In genomic region chr15:84530751-84531150, GRCh38 we compare ENCODE assay signal across 8 cellular contexts.
DNase-seq lines count a peak whose midpoint lies in the region; ATAC-seq, FAIRE-seq and TF ChIP-seq lines count a peak whose summit lies in the region.
"Not testable (repeated sequence)": the region's sequence is repeated elsewhere in the genome, so short reads cannot be mapped to it uniquely, and the experiment has no call there.

No MANE protein-coding gene starts in this region.

- in situ Hi-C loops in IMR-90 (cut with MboI; ENCODE audit: low sequenced_read_pairs), result not testable (repeated sequence)

- TF ChIP-seq EP300 in A549 (IDR thresholded peaks at IDR 0.05), result not testable (repeated sequence)

- not testable (repeated sequence) for H3K27me3 ChIP-seq in IMR-90 (ENCODE audit: control insufficient read depth, insufficient read depth, low read length); hepatocyte; mesenchymal stem cell (ENCODE audit: control insufficient read depth in 1 of 2, insufficient read depth in 1 of 2, low read length in 2 of 2)

- H2BK20ac ChIP-seq in IMR-90 (ENCODE audit: low read depth, low read length), result not testable (repeated sequence)

- H3K27ac Mint-ChIP-seq in T-helper 17 cell, result peak overlapping the region; percentile 8
- H3K27ac Mint-ChIP-seq in activated T-helper 17 cell treated with anti-CD3 and anti-CD28 coated beads, Interleukin-2, amount 50 U/mL, for 72 hours, result not testable (repeated sequence)
- peak overlapping the region; percentile 36 for H3K27ac Mint-ChIP-seq in chondrocyte (ENCODE audit: unreplicated experiment)

- dilution Hi-C loops in IMR-90 (cut with HindIII; ENCODE audit: low sequenced_read_pairs, unreplicated experiment), result not testable (repeated sequence)

- not testable (repeated sequence) for H2AFZ ChIP-seq in IMR-90 (replicated peaks; ENCODE audit: low read length, poor library complexity); hepatocyte; mesenchymal stem cell (ENCODE audit: low read depth, low read length)

- H3K36me3 ChIP-seq in IMR-90 (ENCODE audit: control insufficient read depth, insufficient read depth, low read length); hepatocyte (replicated peaks; ENCODE audit: insufficient read depth, low read depth); mesenchymal stem cell (ENCODE audit: control insufficient read depth in 1 of 2, insufficient read depth in 2 of 2, low read depth in 1 of 2, low read length in 2 of 2): not testable (repeated sequence)

- intact Hi-C loops in IMR-90 (cut with micrococcal nuclease), result not testable (repeated sequence)

- H3K27me3 Mint-ChIP-seq in T-helper 17 cell; activated T-helper 17 cell treated with anti-CD3 and anti-CD28 coated beads, Interleukin-2, amount 50 U/mL, for 72 hours; chondrocyte (ENCODE audit: low read depth): not testable (repeated sequence)

- H2BK12ac ChIP-seq in mesenchymal stem cell (ENCODE audit: low read length in 2 of 2), result not testable (repeated sequence)

- H3K27ac ChIP-seq in A549 (peak overlapping the region; percentile 54 to 79), hepatocyte (peak overlapping the region; percentile 76), mesenchymal stem cell (ENCODE audit: low read length, poor library complexity, severe bottlenecking) (peak overlapping the region; percentile 45)
- H3K27ac ChIP-seq in IMR-90 (ENCODE audit: insufficient read depth, low read length), result not testable (repeated sequence)

- BruUV-seq in IMR-90 (replicated peaks; lab: Mats Ljungman, UMichigan), result not testable (repeated sequence)

- 95% methylated on average over 4 of the region's 4 CpGs for WGBS in A549 (ENCODE audit: missing lambda C conversion rate)
- WGBS in IMR-90 (ENCODE audit: extremely low coverage in 2 of 2, insufficient read length in 1 of 2), 2 experiments, result no CpG with 5 or more reads among the region's 4 CpGs
- 70% methylated on average over 4 of the region's 4 CpGs for WGBS in hepatocyte (ENCODE audit: low lambda C conversion rate, missing lambda C conversion rate)
- WGBS in mesenchymal stem cell, result 96% methylated on average over 4 of the region's 4 CpGs

- H3K4me1 Mint-ChIP-seq in T-helper 17 cell; activated T-helper 17 cell treated with anti-CD3 and anti-CD28 coated beads, Interleukin-2, amount 50 U/mL, for 72 hours: not testable (repeated sequence)
- peaks cover 14% of the 10 kb centered on the region for H3K4me1 Mint-ChIP-seq in chondrocyte (ENCODE audit: low read depth)

- not testable (repeated sequence) for H2AK5ac ChIP-seq in IMR-90 (ENCODE audit: low read depth, low read length); mesenchymal stem cell (ENCODE audit: low read length, severe bottlenecking)

- H2BK5ac ChIP-seq in IMR-90 (ENCODE audit: low read depth, low read length, poor library complexity, severe bottlenecking), result peak overlapping the region; percentile 33
- not testable (repeated sequence) for H2BK5ac ChIP-seq in mesenchymal stem cell (ENCODE audit: low read depth, low read length, poor library complexity, severe bottlenecking)

- not testable (repeated sequence) for H3K56ac ChIP-seq in IMR-90 (ENCODE audit: extremely low read depth, insufficient read depth, low read length)

- not testable (repeated sequence) for H3K18ac ChIP-seq in IMR-90 (ENCODE audit: low read depth, low read length); mesenchymal stem cell (ENCODE audit: low read depth in 1 of 2, low read length in 2 of 2)

- H3K23ac ChIP-seq in IMR-90 (ENCODE audit: low read depth, low read length); mesenchymal stem cell (ENCODE audit: low read length in 2 of 2): not testable (repeated sequence)

- peak overlapping the region; percentile 73 for H3K4me2 ChIP-seq in A549
- H3K4me2 ChIP-seq in IMR-90 (ENCODE audit: low read depth, low read length); hepatocyte; mesenchymal stem cell (ENCODE audit: low read length, poor library complexity, severe bottlenecking): not testable (repeated sequence)

- H3K79me2 ChIP-seq in hepatocyte, result not testable (repeated sequence)

- not testable (repeated sequence) for H3K9me2 ChIP-seq in hepatocyte (replicated peaks; ENCODE audit: insufficient read depth)

- POLR2A ChIA-PET in A549 (lab: Yijun Ruan, JAX); IMR-90 (lab: Charles Lee; ENCODE audit: unreplicated experiment): not testable (repeated sequence)

- H4K91ac ChIP-seq in IMR-90 (ENCODE audit: insufficient read depth, low read depth, low read length), result peak overlapping the region; percentile 37; the same call in 1 of the 2 replicates
- H4K91ac ChIP-seq in mesenchymal stem cell (ENCODE audit: low read length), result not testable (repeated sequence)

- not testable (repeated sequence) for H4K8ac ChIP-seq in IMR-90 (ENCODE audit: low read depth in 2 of 2, low read length in 2 of 2); mesenchymal stem cell (ENCODE audit: low read length)

- H4K20me1 ChIP-seq in IMR-90 (ENCODE audit: insufficient read depth, low read length); hepatocyte (ENCODE audit: insufficient read depth, poor library complexity, severe bottlenecking): not testable (repeated sequence)

- H2BK120ac ChIP-seq in IMR-90 (ENCODE audit: low read depth, low read length); mesenchymal stem cell (ENCODE audit: low read depth, low read length): not testable (repeated sequence)

- not testable (repeated sequence) for H3K4ac ChIP-seq in IMR-90 (ENCODE audit: low read depth, low read length); mesenchymal stem cell (ENCODE audit: low read depth in 1 of 2, low read length in 2 of 2)

- DNase-seq in A549 (ENCODE audit: low read depth in 1 of 2, low spot score in 1 of 2); H54 (ENCODE audit: insufficient read length, low spot score); IMR-90; T-helper 17 cell; chondrocyte (ENCODE audit: low spot score); hepatocyte (ENCODE audit: low spot score); mesenchymal stem cell: not testable (repeated sequence)

- H3K9ac ChIP-seq in IMR-90 (ENCODE audit: low read depth, low read length); mesenchymal stem cell (ENCODE audit: low read length): not testable (repeated sequence)

- TF ChIP-seq POLR2A in A549 (IDR thresholded peaks at IDR 0.05; ENCODE audit: low read length); H54 (IDR thresholded peaks at IDR 0.05; ENCODE audit: low read depth, low read length); IMR-90 (IDR thresholded peaks at IDR 0.05; ENCODE audit: low read depth, low read length): not testable (repeated sequence)

- not testable (repeated sequence) for H2BK15ac ChIP-seq in IMR-90 (ENCODE audit: low read depth, low read length); mesenchymal stem cell (ENCODE audit: low read depth, poor library complexity, severe bottlenecking)

- H3K4me3 ChIP-seq in A549; IMR-90 (ENCODE audit: insufficient read depth, low read depth, low read length); hepatocyte; mesenchymal stem cell (ENCODE audit: insufficient read depth in 1 of 2, low read depth in 1 of 2, low read length in 2 of 2): not testable (repeated sequence)

- H3K4me1 ChIP-seq in A549, result peaks cover 33% of the 10 kb centered on the region
- not testable (repeated sequence) for H3K4me1 ChIP-seq in IMR-90 (ENCODE audit: control insufficient read depth, insufficient read depth, low read length); hepatocyte (ENCODE audit: insufficient read depth); mesenchymal stem cell (ENCODE audit: control insufficient read depth, insufficient read depth, low read depth, low read length)

- not testable (repeated sequence) for H3K9me3 Mint-ChIP-seq in activated T-helper 17 cell treated with anti-CD3 and anti-CD28 coated beads, Interleukin-2, amount 50 U/mL, for 72 hours; chondrocyte (ENCODE audit: low read depth)

- H4K5ac ChIP-seq in IMR-90 (ENCODE audit: low read depth, low read length), result not testable (repeated sequence)

- not testable (repeated sequence) for H3K14ac ChIP-seq in IMR-90 (replicated peaks; ENCODE audit: low read depth, low read length); mesenchymal stem cell (ENCODE audit: low read length in 2 of 2)

- not testable (repeated sequence) for TF ChIP-seq CTCF in A549 (IDR thresholded peaks at IDR 0.05); IMR-90 (conservative IDR thresholded peaks at IDR 0.05; ENCODE audit: low read depth, low read length); chondrocyte (IDR thresholded peaks at IDR 0.05); hepatocyte (IDR thresholded peaks at IDR 0.05; ENCODE audit: poor library complexity)

- not testable (repeated sequence) for TF ChIP-seq RAD21 in A549 (conservative IDR thresholded peaks at IDR 0.05 in 1 of 2, IDR thresholded peaks at IDR 0.05 in 1 of 2); IMR-90 (IDR thresholded peaks at IDR 0.05; ENCODE audit: low read length)

- not testable (repeated sequence) for H3K4me3 Mint-ChIP-seq in T-helper 17 cell; activated T-helper 17 cell treated with anti-CD3 and anti-CD28 coated beads, Interleukin-2, amount 50 U/mL, for 72 hours; chondrocyte (ENCODE audit: unreplicated experiment)

- not testable (repeated sequence) for H2AK9ac ChIP-seq in IMR-90 (replicated peaks; ENCODE audit: low read depth, low read length, poor library complexity)

- H3K79me1 ChIP-seq in IMR-90 (ENCODE audit: low read depth in 1 of 2, low read length in 2 of 2); mesenchymal stem cell (replicated peaks; ENCODE audit: low read length, poor library complexity, severe bottlenecking): not testable (repeated sequence)

- not testable (repeated sequence) for H3K36me3 Mint-ChIP-seq in T-helper 17 cell (ENCODE audit: low read depth); activated T-helper 17 cell treated with anti-CD3 and anti-CD28 coated beads, Interleukin-2, amount 50 U/mL, for 72 hours (ENCODE audit: low read depth); chondrocyte (ENCODE audit: low read depth)

- H3K9me3 ChIP-seq in A549; IMR-90 (ENCODE audit: control insufficient read depth, insufficient read depth, low read length); T-helper 17 cell (ENCODE audit: control insufficient read depth, low read length, poor library complexity, severe bottlenecking); hepatocyte (ENCODE audit: low read depth); mesenchymal stem cell (ENCODE audit: control insufficient read depth, low read length): not testable (repeated sequence)

- H3K9me1 ChIP-seq in IMR-90 (ENCODE audit: insufficient read depth, low read length), result not testable (repeated sequence)

- FAIRE-seq in A549 (lab: Jason Lieb, UNC), result not testable (repeated sequence)
- FAIRE-seq in H54 (lab: Jason Lieb, UNC), result peak; percentile 61

- not testable (repeated sequence) for ATAC-seq in A549; IMR-90 (ENCODE audit: low read depth); T-helper 17 cell
- peak; percentile 2 for ATAC-seq in activated T-helper 17 cell treated with anti-CD3 and anti-CD28 coated beads, Interleukin-2, amount 50 U/mL, for 72 hours (replicated peaks)

- CTCF ChIA-PET in A549 (lab: Yijun Ruan, JAX), result interaction anchor here (1.4 kb wide), 1 partner anchor 40 kb away, joined by 4 read pairs; no protein-coding TSS in a partner anchor
- CTCF ChIA-PET in IMR-90 (lab: Yijun Ruan, JAX), result not testable (repeated sequence)
